In the genomic region with DNA sequence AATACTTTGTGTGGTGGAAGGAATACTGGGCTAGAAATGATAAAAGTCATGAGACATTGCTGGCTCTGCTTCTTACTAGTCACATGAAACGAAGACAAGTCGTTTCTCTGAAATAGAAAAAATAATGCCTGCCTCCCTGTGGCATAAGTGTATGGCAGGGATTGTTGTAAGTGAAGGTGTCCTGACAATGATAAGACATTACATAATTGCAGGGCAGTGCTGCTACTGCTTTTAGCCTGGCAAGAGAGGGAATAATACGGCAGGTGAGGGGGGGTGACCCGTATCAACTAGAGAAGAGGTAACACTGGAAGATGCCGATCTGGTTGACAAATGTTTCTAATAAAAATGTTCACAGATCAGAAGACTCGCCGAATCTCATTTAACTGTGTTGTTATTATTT, we compare ENCODE assay signal across 21 cellular contexts.
"Had no signal": no experiment of that assay in that cellular context is flagged by ENCODE, and none has a peak within 500 bp of the region (broad histone marks: within the 10 kb centered on the region; RNA-seq: fewer than 3 reads in every experiment).

No MANE protein-coding gene starts in this region.

- H3K36me3 ChIP-seq: esophagus muscularis mucosa, gastroesophageal sphincter, left ventricle myocardium inferior, lower lobe of right lung had no signal

- H3K4me2 ChIP-seq: hepatocyte had no signal

- H2AFZ ChIP-seq: hepatocyte had no signal

- H3K27me3 ChIP-seq: dorsolateral prefrontal cortex, esophagus muscularis mucosa, foreskin keratinocyte, gastroesophageal sphincter, hepatocyte had no signal

- H3K9me3 ChIP-seq: esophagus muscularis mucosa, gastroesophageal sphincter, left ventricle myocardium inferior, lower lobe of right lung, mucosa of descending colon had no signal

- H3K27ac ChIP-seq: coronary artery, dorsolateral prefrontal cortex, esophagus muscularis mucosa, foreskin keratinocyte, gastroesophageal sphincter, hepatocyte, left ventricle myocardium inferior, lower lobe of right lung had no signal

- H3K4me1 ChIP-seq: esophagus muscularis mucosa, foreskin keratinocyte, gastroesophageal sphincter, left ventricle myocardium inferior, lower lobe of right lung had no signal

- H3K4me3 ChIP-seq: coronary artery, dorsolateral prefrontal cortex, esophagus muscularis mucosa, gastroesophageal sphincter, hepatocyte, left ventricle myocardium inferior, lower lobe of right lung, mucosa of descending colon had no signal

- ATAC-seq: foreskin keratinocyte, gastroesophageal sphincter, left colon, left lobe of liver, lower lobe of right lung, mucosa of descending colon had no signal

- H3K79me2 ChIP-seq: hepatocyte had no signal

- DNase-seq: dermis blood vessel endothelial cell; dorsolateral prefrontal cortex; effector CD4-positive, alpha-beta T cell; effector memory CD4-positive, alpha-beta T cell; foreskin keratinocyte; hypothalamus; immature natural killer cell; islet precursor cell; kidney; kidney glomerular epithelial cell; left colon; left ventricle myocardium inferior; lower lobe of right lung; mesenchymal stem cell; mucosa of descending colon; naive B cell had no signal
